9 cellular contexts compared by ENCODE assay signal in genomic region chr7:159197066-159197975, GRCh38. TPM values are rescaled to one million over a fixed set of nuclear protein-coding genes. Genes with fewer than 3 reads are reported as not detected.
DNase-seq lines count a peak whose midpoint lies in the region; ATAC-seq, FAIRE-seq and TF ChIP-seq lines count a peak whose summit lies in the region.
"Had no signal": no experiment of that assay in that cellular context is flagged by ENCODE, and none has a peak within 500 bp of the region (broad histone marks: within the 10 kb centered on the region; RNA-seq: fewer than 3 reads in every experiment).

No MANE protein-coding gene starts in this region.

- CTCF ChIA-PET in CD8-positive, alpha-beta T cell (lab: Charles Lee): interaction anchor here (1.1 kb wide), 1 partner anchor 20 kb away, joined by 3 read pairs; no protein-coding TSS in a partner anchor
- CTCF ChIA-PET in GM12878 (lab: Yijun Ruan, JAX): interaction anchor here (0.6 kb wide), 1 partner anchor 44 kb away, joined by 4 read pairs; no protein-coding TSS in a partner anchor

- no peak for TF ChIP-seq POLR2A in GM12878 (IDR thresholded peaks at IDR 0.05; ENCODE audit: low read depth, low read length)
- TF ChIP-seq POLR2A in thyroid gland (IDR thresholded peaks at IDR 0.05): no peak

- H3K9ac ChIP-seq in GM12878 (ENCODE audit: control insufficient read depth, insufficient read depth, low read length): no peak overlapping the region

- peaks cover 42% of the 10 kb centered on the region for H3K4me1 ChIP-seq in CD8-positive, alpha-beta T cell (ENCODE audit: insufficient read depth, low read length)
- H3K4me1 ChIP-seq in GM12878 (ENCODE audit: control insufficient read depth, insufficient read depth, low read length) (no peaks in the 10 kb centered on the region; the same call in 1 of the 2 replicates), thyroid gland (no peaks in the 10 kb centered on the region)

- DNase-seq in CD8-positive, alpha-beta T cell: peak in 5 of 7 experiments; percentile 13 to 68 (median 32)
- DNase-seq in NOMO-1 (lab: John Stamatoyannopoulos, UW; ENCODE audit: unreplicated experiment in 2 of 2) (peak; percentile 8 to 32), GM12878 (ENCODE audit: low read depth, low spot score) (peak; percentile 8), HPDE6-E6E7 (ENCODE audit: extremely low spot score) (no peak), thyroid gland (no peak)
- DNase-seq in stimulated activated CD4-positive, alpha-beta T cell treated with anti-CD3 and anti-CD28 coated beads, Interleukin-4, amount 100 ng/mL, for 1 hour: peak; percentile 17

- no peaks in the 10 kb centered on the region for H3K27me3 Mint-ChIP-seq in CD8-positive, alpha-beta T cell (ENCODE audit: low read depth)

- FAIRE-seq in GM12878 (lab: Jason Lieb, UNC): no peak

- H3K27ac ChIP-seq in CD8-positive, alpha-beta T cell (ENCODE audit: low read depth, low read length): peak overlapping the region; percentile 45
- no peak overlapping the region for H3K27ac ChIP-seq in GM12878 (ENCODE audit: control insufficient read depth, insufficient read depth)
- H3K27ac ChIP-seq in thyroid gland: no peak overlapping the region

- no peaks in the 10 kb centered on the region for H4K20me1 ChIP-seq in GM12878 (ENCODE audit: control insufficient read depth, insufficient read depth)

- H3K27ac Mint-ChIP-seq in CD8-positive, alpha-beta T cell: peak overlapping the region; percentile 93

- no peak for TF ChIP-seq RAD21 in GM12878 (IDR thresholded peaks at IDR 0.05; ENCODE audit: insufficient read depth, low read depth, low read length)

- peak; percentile 58 for ATAC-seq in CD8-positive, alpha-beta T cell
- ATAC-seq in GM21619 (IDR thresholded peaks at IDR 0.05; ENCODE audit: unreplicated experiment) (peak; percentile 59), GM12878 (no peak), GM19328 (IDR thresholded peaks at IDR 0.05; ENCODE audit: unreplicated experiment) (no peak)

- intact Hi-C loops in CD8-positive, alpha-beta T cell (cut with DNase I, micrococcal nuclease): no loop called here
- intact Hi-C loops in GM12878 (cut with micrococcal nuclease; ENCODE audit: unreplicated experiment) (no loop called here), thyroid gland (cut with DNase I) (no loop called here)

- peak overlapping the region; percentile 35 for H3K4me3 ChIP-seq in CD8-positive, alpha-beta T cell (ENCODE audit: low read depth, low read length)
- H3K4me3 ChIP-seq in GM12878 (no peak overlapping the region), thyroid gland (replicated peaks in 1 of 3) (no peak overlapping the region)

- peak overlapping the region; percentile 69 for H3K4me3 Mint-ChIP-seq in CD8-positive, alpha-beta T cell
- H3K4me3 Mint-ChIP-seq: brain had no signal

- in situ Hi-C loops in GM12878 (cut with MboI): no loop called here

- no peak overlapping the region for H3K4me2 ChIP-seq in GM12878 (ENCODE audit: control insufficient read depth, insufficient read depth)

- no peaks in the 10 kb centered on the region for H3K9me3 ChIP-seq in CD8-positive, alpha-beta T cell (ENCODE audit: low read length)
- H3K9me3 ChIP-seq in GM12878 (replicated peaks; ENCODE audit: control insufficient read depth, insufficient read depth, low read length) (no peaks in the 10 kb centered on the region), thyroid gland (no peaks in the 10 kb centered on the region)

- no peaks in the 10 kb centered on the region for H3K36me3 ChIP-seq in CD8-positive, alpha-beta T cell (ENCODE audit: insufficient read depth, low read length)
- no peaks in the 10 kb centered on the region for H3K36me3 ChIP-seq in GM12878 (ENCODE audit: control insufficient read depth in 2 of 2, insufficient read depth in 2 of 2, low read length in 1 of 2)
- no peaks in the 10 kb centered on the region for H3K36me3 ChIP-seq in thyroid gland

- RAD21 ChIA-PET in GM12878 (lab: Charles Lee; ENCODE audit: unreplicated experiment): no interaction called here

- peaks cover 49% of the 10 kb centered on the region for H3K4me1 Mint-ChIP-seq in CD8-positive, alpha-beta T cell (ENCODE audit: low read depth)

- no peaks in the 10 kb centered on the region for H3K36me3 Mint-ChIP-seq in CD8-positive, alpha-beta T cell
- H3K36me3 Mint-ChIP-seq: brain had no signal

- no peaks in the 10 kb centered on the region for H3K27me3 ChIP-seq in CD8-positive, alpha-beta T cell (ENCODE audit: insufficient read depth, low read length)
- H3K27me3 ChIP-seq in GM12878 (replicated peaks in 1 of 2; ENCODE audit: control insufficient read depth in 2 of 2, insufficient read depth in 2 of 2, low read length in 1 of 2) (no peaks in the 10 kb centered on the region), thyroid gland (no peaks in the 10 kb centered on the region)

- POLR2A ChIA-PET in CD8-positive, alpha-beta T cell (lab: Charles Lee): no interaction called here
- POLR2A ChIA-PET in GM12878 (lab: Charles Lee): no interaction called here

- no TSS peak for BruUV-seq in GM12878 (replicated peaks; lab: Mats Ljungman, UMichigan)

- H2AFZ ChIP-seq in GM12878 (ENCODE audit: control insufficient read depth, low read depth, low read length): no peak overlapping the region; the same call in 1 of the 2 replicates

- no peak for TF ChIP-seq EP300 in GM12878 (IDR thresholded peaks at IDR 0.05; ENCODE audit: borderline replicate concordance in 1 of 2, control insufficient read depth in 1 of 2, low read depth in 2 of 2, low read length in 2 of 2)

- 9% methylated on average over 20 of the region's 20 CpGs for WGBS in GM12878 (ENCODE audit: insufficient coverage, insufficient replicate concordance, low lambda C conversion rate, missing lambda C conversion rate)
- WGBS in thyroid gland, 2 donors: 66 to 72% methylated on average over 20 of the region's 20 CpGs

- H3K9me3 Mint-ChIP-seq in CD8-positive, alpha-beta T cell: no peaks in the 10 kb centered on the region

- SMC1A ChIA-PET in GM12878 (lab: Charles Lee; ENCODE audit: uncharacterized antibody, unreplicated experiment): no interaction called here

- no peak for TF ChIP-seq CTCF in CD8-positive, alpha-beta T cell (IDR thresholded peaks at IDR 0.05)
- TF ChIP-seq CTCF in GM12878 (IDR thresholded peaks at IDR 0.05 in 2 of 3, conservative IDR thresholded peaks at IDR 0.05 in 1 of 3; ENCODE audit: control insufficient read depth in 2 of 3, extremely low read depth in 1 of 3, insufficient read depth in 1 of 3, low read depth in 3 of 3, low read length in 3 of 3) (no peak), thyroid gland (IDR thresholded peaks at IDR 0.05) (no peak)

- no peaks in the 10 kb centered on the region for H3K79me2 ChIP-seq in GM12878 (ENCODE audit: control insufficient read depth, insufficient read depth, low read length)

TF ChIP-seq in GM12878, 131 proteins besides CTCF, POLR2A, EP300 and RAD21 (continues in another document):
- TF ChIP-seq IRF4 (IDR thresholded peaks at IDR 0.05; ENCODE audit: low read depth, low read length) (no peak), NBN (IDR thresholded peaks at IDR 0.05) (no peak), MYC (IDR thresholded peaks at IDR 0.05; ENCODE audit: insufficient read depth, insufficient read length, insufficient replicate concordance, low read length, severe bottlenecking) (no peak), RELB (IDR thresholded peaks at IDR 0.05; ENCODE audit: low read depth) (no peak), CBX3 (IDR thresholded peaks at IDR 0.05; ENCODE audit: borderline replicate concordance, low read depth) (no peak)
- TF ChIP-seq, protein P1, sequence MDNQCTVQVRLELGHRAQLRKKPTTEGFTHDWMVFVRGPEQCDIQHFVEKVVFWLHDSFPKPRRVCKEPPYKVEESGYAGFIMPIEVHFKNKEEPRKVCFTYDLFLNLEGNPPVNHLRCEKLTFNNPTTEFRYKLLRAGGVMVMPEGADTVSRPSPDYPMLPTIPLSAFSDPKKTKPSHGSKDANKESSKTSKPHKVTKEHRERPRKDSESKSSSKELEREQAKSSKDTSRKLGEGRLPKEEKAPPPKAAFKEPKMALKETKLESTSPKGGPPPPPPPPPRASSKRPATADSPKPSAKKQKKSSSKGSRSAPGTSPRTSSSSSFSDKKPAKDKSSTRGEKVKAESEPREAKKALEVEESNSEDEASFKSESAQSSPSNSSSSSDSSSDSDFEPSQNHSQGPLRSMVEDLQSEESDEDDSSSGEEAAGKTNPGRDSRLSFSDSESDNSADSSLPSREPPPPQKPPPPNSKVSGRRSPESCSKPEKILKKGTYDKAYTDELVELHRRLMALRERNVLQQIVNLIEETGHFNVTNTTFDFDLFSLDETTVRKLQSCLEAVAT (IDR thresholded peaks at IDR 0.05): no peak

RNA-seq across cellular contexts. Expression of gene VIPR2, which starts 52.7 kb away (rescaled TPM):
- total RNA-seq in CD8-positive, alpha-beta T cell: under 1 TPM; 0.61 to 0.73 TPM
- total RNA-seq in GM12878 (2013; cell fraction: nucleolus; rRNA removed): not detected in 2 replicates
- total RNA-seq in GM12878 (2014; rRNA removed) (not detected in 2 replicates), GM12878 (2014; rRNA removed; fragmentation: Illumina TruSeq; extraction: Trizol) (not detected in 2 replicates), GM12878 (2021) (not detected in 2 replicates), thyroid gland (under 1 TPM in 2 of 4 donors, not detected in 2; 0.33 to 0.56 TPM)
- not detected for polyA plus RNA-seq in GM12878 (2011; ENCODE audit: low read depth)
- polyA plus RNA-seq in GM12878 (2011; rRNA removed) (not detected in 2 replicates), GM12878 (2014; fragmentation: Illumina TruSeq; extraction: Trizol) (not detected in 2 replicates), GM12878 (2014; fragmentation: Nextera tagmentation; extraction: Ambion mirVana) (not detected), GM12878 (2014; rRNA removed) (not detected in 2 replicates), GM12878 (2016; fragmentation: Nextera tagmentation; extraction: Ambion mirVana) (not detected)
- not detected in 2 replicates for polyA plus RNA-seq in GM12878 (2011; cell fraction: cytosol; rRNA removed)
- not detected in 2 replicates for polyA plus RNA-seq in GM12878 (2011; cell fraction: nucleus; rRNA removed)
- polyA plus RNA-seq in GM12878 (2012): not detected in 2 replicates
- not detected in 2 replicates for polyA minus RNA-seq in GM12878 (2011; rRNA and poly(A)+ RNA removed)
- polyA minus RNA-seq in GM12878 (2011; cell fraction: cytosol; rRNA and poly(A)+ RNA removed): not detected in 2 replicates
- polyA minus RNA-seq in GM12878 (2011; cell fraction: nucleus; rRNA and poly(A)+ RNA removed): not detected in 2 replicates

Comparison
In these comparisons a context has a peak if more than half of its experiments do, and no peak if none do; other contexts are left out.
1. ATAC-seq: peak in CD8-positive, alpha-beta T cell (single experiment) and GM21619 (single experiment); none in GM12878 (single experiment) and GM19328 (single experiment).
2. DNase-seq: peak in CD8-positive, alpha-beta T cell (5 of 7), NOMO-1 (2 of 2), GM12878 (single experiment) and stimulated activated CD4-positive, alpha-beta T cell treated with anti-CD3 and anti-CD28 coated beads, Interleukin-4, amount 100 ng/mL, for 1 hour (single experiment); none in HPDE6-E6E7 (single experiment) and thyroid gland (0 of 2).